1 cellular context compared by ENCODE assay signal in the genomic region with DNA sequence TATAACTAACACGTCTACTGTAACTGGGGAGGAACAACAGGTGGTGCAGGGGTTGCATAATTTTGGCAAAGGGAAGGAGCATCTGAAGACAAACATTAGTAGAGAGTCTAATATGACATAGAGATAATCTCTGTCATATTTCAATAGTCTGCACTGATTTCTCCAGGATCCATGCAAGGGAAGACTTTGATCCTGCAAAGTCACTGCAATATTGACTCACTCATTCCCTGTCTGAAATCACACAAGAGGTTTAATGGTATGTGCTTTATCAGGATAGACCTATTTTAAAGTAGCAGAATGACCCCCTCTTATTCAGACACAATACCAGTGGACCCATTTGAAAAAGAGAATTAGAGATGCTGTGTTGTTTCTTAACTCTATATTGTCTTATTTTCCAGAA.
A peak's percentile ranks its signal among the peaks of the same experiment; 100 is the strongest.
TF ChIP-seq lines count a peak whose summit lies in the region.

No MANE protein-coding gene starts in this region.

TF ChIP-seq in HepG2, 621 proteins besides CTCF, POLR2A, EP300 and RAD21 (continued from another document):
- TF ChIP-seq GFI1 (CRISPR knock-in tag; IDR thresholded peaks at IDR 0.05; ENCODE audit: borderline replicate concordance) (peak; percentile 66), CEBPB (IDR thresholded peaks at IDR 0.05; ENCODE audit: borderline replicate concordance, low read depth, low read length) (peak; percentile 21; the same call in 1 of the 2 replicates), ZNF777 (CRISPR knock-in tag; IDR thresholded peaks at IDR 0.05) (no peak), AKNA (CRISPR knock-in tag; IDR thresholded peaks at IDR 0.05; ENCODE audit: borderline replicate concordance) (no peak)
- TF ChIP-seq, protein P1, sequence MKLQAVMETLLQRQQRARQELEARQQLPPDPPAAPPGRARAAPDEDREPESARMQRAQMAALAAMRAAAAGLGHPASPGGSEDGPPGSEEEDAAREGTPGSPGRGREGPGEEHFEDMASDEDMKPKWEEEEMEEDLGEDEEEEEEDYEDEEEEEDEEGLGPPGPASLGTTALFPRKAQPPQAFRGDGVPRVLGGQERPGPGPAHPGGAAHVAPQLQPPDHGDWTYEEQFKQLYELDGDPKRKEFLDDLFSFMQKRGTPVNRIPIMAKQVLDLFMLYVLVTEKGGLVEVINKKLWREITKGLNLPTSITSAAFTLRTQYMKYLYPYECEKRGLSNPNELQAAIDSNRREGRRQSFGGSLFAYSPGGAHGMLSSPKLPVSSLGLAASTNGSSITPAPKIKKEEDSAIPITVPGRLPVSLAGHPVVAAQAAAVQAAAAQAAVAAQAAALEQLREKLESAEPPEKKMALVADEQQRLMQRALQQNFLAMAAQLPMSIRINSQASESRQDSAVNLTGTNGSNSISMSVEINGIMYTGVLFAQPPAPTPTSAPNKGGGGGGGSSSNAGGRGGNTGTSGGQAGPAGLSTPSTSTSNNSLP (IDR thresholded peaks at IDR 0.05; ENCODE audit: low read depth, low read length): peak; percentile 60; the same call in 1 of the 2 replicates
TF ChIP-seq in HepG2: peak in this region for 4.
